ENCODE assay signal across 9 cellular contexts in genomic region chr18:21191596-21192307, GRCh38. TPM values are rescaled to one million over a fixed set of nuclear protein-coding genes. Genes with fewer than 3 reads are reported as not detected.
A peak's percentile ranks its signal among the peaks of the same experiment; 100 is the strongest.
DNase-seq lines count a peak whose midpoint lies in the region; ATAC-seq and TF ChIP-seq lines count a peak whose summit lies in the region.
"Had no signal": no experiment of that assay in that cellular context is flagged by ENCODE, and none has a peak within 500 bp of the region (broad histone marks: within the 10 kb centered on the region; RNA-seq: fewer than 3 reads in every experiment).

No MANE protein-coding gene starts in this region.

- H3K9me2 ChIP-seq in SK-N-SH, result 0 out of 2 replicates have a peak, but pooled peaks cover 3% of the 10 kb centered on the region

- 18% methylated on average over 7 of the region's 7 CpGs for WGBS in SK-N-SH (ENCODE audit: low lambda C conversion rate)

- H3K27me3 ChIP-seq in MG63 (peaks cover 3% of the 10 kb centered on the region; the same call in 1 of the 2 replicates), SK-N-SH (ENCODE audit: insufficient read depth) (peaks cover 17% of the 10 kb centered on the region; the same call in 1 of the 2 replicates)

- POLR2A ChIA-PET in SK-N-SH (lab: Yijun Ruan, JAX), result no interaction called here

- H3K4me2 ChIP-seq in SK-N-SH, result no peak overlapping the region

- TF ChIP-seq CTCF in SK-N-SH (IDR thresholded peaks at IDR 0.05) (peak; percentile 71), fibroblast of pulmonary artery (IDR thresholded peaks at IDR 0.05; ENCODE audit: low read length, missing control alignments) (peak; percentile 87)

- no peak for ATAC-seq in GM21515 (IDR thresholded peaks at IDR 0.05; ENCODE audit: unreplicated experiment)

- H3K27ac ChIP-seq in SK-N-SH (ENCODE audit: low read depth in 2 of 2, low read length in 1 of 2), result no peak overlapping the region

- no peaks in the 10 kb centered on the region for H3K79me2 ChIP-seq in SK-N-SH (ENCODE audit: insufficient read depth)

- DNase-seq in activated CD4-positive, alpha-beta T cell treated with anti-CD3 and anti-CD28 coated beads for 48 hours, result peak; percentile 44
- no peak for DNase-seq in activated CD4-positive, alpha-beta T cell treated with anti-CD3 and anti-CD28 coated beads for 4 hours
- DNase-seq in MG63 (peak; percentile 31), SK-N-SH (peak; percentile 27), fibroblast of pulmonary artery (ENCODE audit: low read depth) (peak; percentile 67), occipital lobe (lab: John Stamatoyannopoulos, UW) (peak; percentile 24)
- no peak for DNase-seq in activated effector memory CD4-positive, alpha-beta T cell treated with Interleukin-2 at 50 U/mL for 16 hours
- DNase-seq: activated naive CD8-positive, alpha-beta T cell treated with anti-CD3 and anti-CD28 coated beads, Interleukin-2, amount 10 ng/mL, durations not matched to agents 7 days and 5 days had no signal

- no peak overlapping the region for H2AFZ ChIP-seq in SK-N-SH (ENCODE audit: low read depth)

- H3K4me3 ChIP-seq in MG63 (no peak overlapping the region), SK-N-SH (ENCODE audit: low read depth in 2 of 2, low read length in 1 of 2) (no peak overlapping the region; a peak in 1 of 4 replicates), fibroblast of pulmonary artery (replicated peaks; ENCODE audit: low read depth, low read length) (no peak overlapping the region)

- no peaks in the 10 kb centered on the region for H3K9me3 ChIP-seq in MG63
- no peaks in the 10 kb centered on the region for H3K9me3 ChIP-seq in SK-N-SH

- CTCF ChIA-PET in SK-N-SH (lab: Yijun Ruan, JAX), result interaction anchor here (0.6 to 2.6 kb wide), 7 partner anchors 8 to 229 kb away, joined by 3 to 12 read pairs (median 3); no protein-coding TSS in a partner anchor

- TF ChIP-seq EP300 in SK-N-SH (IDR thresholded peaks at IDR 0.05; ENCODE audit: borderline replicate concordance in 1 of 2, low read depth in 1 of 2, low read length in 1 of 2), result no peak

- H4K20me1 ChIP-seq in SK-N-SH (ENCODE audit: insufficient read depth), result no peaks in the 10 kb centered on the region

- H3K4me1 ChIP-seq in SK-N-SH (ENCODE audit: control insufficient read depth in 1 of 2, insufficient read depth in 2 of 2, low read depth in 1 of 2, low read length in 1 of 2), result no peaks in the 10 kb centered on the region

- H3K36me3 ChIP-seq in MG63, result no peaks in the 10 kb centered on the region
- H3K36me3 ChIP-seq in SK-N-SH (replicated peaks in 1 of 2; ENCODE audit: control insufficient read depth in 1 of 2, insufficient read depth in 2 of 2, low read length in 1 of 2), result no peaks in the 10 kb centered on the region

- no peak overlapping the region for H3K9ac ChIP-seq in SK-N-SH

- no peaks in the 10 kb centered on the region for H3F3A ChIP-seq in SK-N-SH (replicated peaks; ENCODE audit: insufficient read depth)

- peak; percentile 58 for TF ChIP-seq RAD21 in SK-N-SH (IDR thresholded peaks at IDR 0.05; ENCODE audit: low read length)

TF ChIP-seq in SK-N-SH, 30 proteins besides CTCF, POLR2A, EP300 and RAD21:
- TF ChIP-seq CHD2 (IDR thresholded peaks at IDR 0.05; ENCODE audit: low read length, partially characterized antibody) (no peak), EZH2phosphoT487 (IDR thresholded peaks at IDR 0.05; ENCODE audit: borderline replicate concordance, low read depth) (no peak), JUND (IDR thresholded peaks at IDR 0.05) (no peak), FOXJ3 (CRISPR knock-in tag; IDR thresholded peaks at IDR 0.05) (no peak), USF1 (IDR thresholded peaks at IDR 0.05; ENCODE audit: borderline replicate concordance, low read depth) (no peak), GABPA (IDR thresholded peaks at IDR 0.05; ENCODE audit: low read depth) (no peak), SMC3 (IDR thresholded peaks at IDR 0.05; ENCODE audit: low read depth, low read length) (peak; percentile 47)

RNA-seq across cellular contexts. Expression of gene GREB1L, which starts 50.3 kb away (rescaled TPM):
- total RNA-seq in MG63 (2014; rRNA removed; shearing (Covaris generic); ENCODE audit: low replicate concordance), result 0.07 and 2.7 TPM in 2 replicates
- under 0.01 TPM in 1 of 2 replicates, not detected in the other for polyA plus RNA-seq in SK-N-SH (2012; rRNA removed)
- polyA plus RNA-seq in SK-N-SH (2012; cell fraction: cytosol; rRNA removed), result 0.01 TPM in 1 of 2 replicates, not detected in the other
- 0.05 TPM in 1 of 2 replicates, not detected in the other for polyA plus RNA-seq in SK-N-SH (2012; cell fraction: nucleus; rRNA removed)
- total RNA-seq in occipital lobe, result 0.31 TPM
- total RNA-seq: activated naive CD8-positive, alpha-beta T cell treated with anti-CD3 and anti-CD28 coated beads, Interleukin-2, amount 10 ng/mL, durations not matched to agents 7 days and 5 days had no signal

Comparison
In these comparisons a context has a peak if more than half of its experiments do, and no peak if none do; other contexts are left out.
1. DNase-seq: peak in activated CD4-positive, alpha-beta T cell treated with anti-CD3 and anti-CD28 coated beads for 48 hours (single experiment), MG63 (single experiment), SK-N-SH (single experiment), fibroblast of pulmonary artery (single experiment) and occipital lobe (single experiment); none in activated CD4-positive, alpha-beta T cell treated with anti-CD3 and anti-CD28 coated beads for 4 hours (0 of 2) and activated effector memory CD4-positive, alpha-beta T cell treated with Interleukin-2 at 50 U/mL for 16 hours (single experiment).